1 cellular context compared by ENCODE assay signal in the genomic region with DNA sequence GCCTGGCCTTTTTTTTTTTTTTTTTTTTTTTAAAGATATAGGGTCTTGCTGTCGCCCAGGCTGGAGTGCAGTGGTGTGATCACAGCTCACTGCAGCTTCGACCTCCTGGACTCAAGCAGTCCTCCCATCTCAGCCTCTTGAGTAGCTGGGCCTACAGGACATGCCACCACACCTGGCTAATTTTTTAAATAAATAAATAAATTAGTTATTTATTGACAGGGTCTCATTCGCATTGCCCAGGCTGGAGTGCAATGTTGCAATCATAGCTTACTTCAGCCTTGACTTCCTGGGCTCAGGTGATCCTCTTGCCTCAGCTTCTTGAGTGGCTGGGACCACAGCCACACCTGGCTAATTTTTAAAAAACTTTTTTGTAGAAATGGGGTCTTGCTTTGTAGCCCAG.
TF ChIP-seq lines count a peak whose summit lies in the region.

No MANE protein-coding gene starts in this region.

TF ChIP-seq in HepG2, 621 proteins besides CTCF, POLR2A, EP300 and RAD21 (continued from another document and continues in another):
- TF ChIP-seq, protein P1, sequence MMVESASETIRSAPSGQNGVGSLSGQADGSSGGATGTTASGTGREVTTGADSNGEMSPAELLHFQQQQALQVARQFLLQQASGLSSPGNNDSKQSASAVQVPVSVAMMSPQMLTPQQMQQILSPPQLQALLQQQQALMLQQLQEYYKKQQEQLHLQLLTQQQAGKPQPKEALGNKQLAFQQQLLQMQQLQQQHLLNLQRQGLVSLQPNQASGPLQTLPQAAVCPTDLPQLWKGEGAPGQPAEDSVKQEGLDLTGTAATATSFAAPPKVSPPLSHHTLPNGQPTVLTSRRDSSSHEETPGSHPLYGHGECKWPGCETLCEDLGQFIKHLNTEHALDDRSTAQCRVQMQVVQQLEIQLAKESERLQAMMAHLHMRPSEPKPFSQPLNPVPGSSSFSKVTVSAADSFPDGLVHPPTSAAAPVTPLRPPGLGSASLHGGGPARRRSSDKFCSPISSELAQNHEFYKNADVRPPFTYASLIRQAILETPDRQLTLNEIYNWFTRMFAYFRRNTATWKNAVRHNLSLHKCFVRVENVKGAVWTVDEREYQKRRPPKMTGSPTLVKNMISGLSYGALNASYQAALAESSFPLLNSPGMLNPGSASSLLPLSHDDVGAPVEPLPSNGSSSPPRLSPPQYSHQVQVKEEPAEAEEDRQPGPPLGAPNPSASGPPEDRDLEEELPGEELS (CRISPR knock-in tag; IDR thresholded peaks at IDR 0.05) = peak; percentile 29; the same call in 1 of the 2 replicates
- TF ChIP-seq ZNF510 (CRISPR knock-in tag; IDR thresholded peaks at IDR 0.05; ENCODE audit: low read depth) = no peak
- no peak for TF ChIP-seq POLR2G (IDR thresholded peaks at IDR 0.05; ENCODE audit: low read depth, low read length)
- no peak for TF ChIP-seq ZSCAN31 (CRISPR knock-in tag; IDR thresholded peaks at IDR 0.05; ENCODE audit: low read depth)
- no peak for TF ChIP-seq STAT5B (CRISPR knock-in tag; IDR thresholded peaks at IDR 0.05)
- TF ChIP-seq SMAD9 (CRISPR knock-in tag; IDR thresholded peaks at IDR 0.05) = no peak
- TF ChIP-seq ZBTB20 (CRISPR knock-in tag; IDR thresholded peaks at IDR 0.05; ENCODE audit: borderline replicate concordance, low read depth) = no peak
- no peak for TF ChIP-seq CC2D1A (CRISPR knock-in tag; IDR thresholded peaks at IDR 0.05)
- TF ChIP-seq, protein P2, sequence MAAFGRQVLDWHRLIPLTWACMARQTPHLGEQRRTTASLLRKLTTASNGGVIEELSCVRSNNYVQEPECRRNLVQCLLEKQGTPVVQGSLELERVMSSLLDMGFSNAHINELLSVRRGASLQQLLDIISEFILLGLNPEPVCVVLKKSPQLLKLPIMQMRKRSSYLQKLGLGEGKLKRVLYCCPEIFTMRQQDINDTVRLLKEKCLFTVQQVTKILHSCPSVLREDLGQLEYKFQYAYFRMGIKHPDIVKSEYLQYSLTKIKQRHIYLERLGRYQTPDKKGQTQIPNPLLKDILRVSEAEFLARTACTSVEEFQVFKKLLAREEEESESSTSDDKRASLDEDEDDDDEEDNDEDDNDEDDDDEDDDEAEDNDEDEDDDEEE (CRISPR knock-in tag; IDR thresholded peaks at IDR 0.05) = no peak
- TF ChIP-seq, protein P3, sequence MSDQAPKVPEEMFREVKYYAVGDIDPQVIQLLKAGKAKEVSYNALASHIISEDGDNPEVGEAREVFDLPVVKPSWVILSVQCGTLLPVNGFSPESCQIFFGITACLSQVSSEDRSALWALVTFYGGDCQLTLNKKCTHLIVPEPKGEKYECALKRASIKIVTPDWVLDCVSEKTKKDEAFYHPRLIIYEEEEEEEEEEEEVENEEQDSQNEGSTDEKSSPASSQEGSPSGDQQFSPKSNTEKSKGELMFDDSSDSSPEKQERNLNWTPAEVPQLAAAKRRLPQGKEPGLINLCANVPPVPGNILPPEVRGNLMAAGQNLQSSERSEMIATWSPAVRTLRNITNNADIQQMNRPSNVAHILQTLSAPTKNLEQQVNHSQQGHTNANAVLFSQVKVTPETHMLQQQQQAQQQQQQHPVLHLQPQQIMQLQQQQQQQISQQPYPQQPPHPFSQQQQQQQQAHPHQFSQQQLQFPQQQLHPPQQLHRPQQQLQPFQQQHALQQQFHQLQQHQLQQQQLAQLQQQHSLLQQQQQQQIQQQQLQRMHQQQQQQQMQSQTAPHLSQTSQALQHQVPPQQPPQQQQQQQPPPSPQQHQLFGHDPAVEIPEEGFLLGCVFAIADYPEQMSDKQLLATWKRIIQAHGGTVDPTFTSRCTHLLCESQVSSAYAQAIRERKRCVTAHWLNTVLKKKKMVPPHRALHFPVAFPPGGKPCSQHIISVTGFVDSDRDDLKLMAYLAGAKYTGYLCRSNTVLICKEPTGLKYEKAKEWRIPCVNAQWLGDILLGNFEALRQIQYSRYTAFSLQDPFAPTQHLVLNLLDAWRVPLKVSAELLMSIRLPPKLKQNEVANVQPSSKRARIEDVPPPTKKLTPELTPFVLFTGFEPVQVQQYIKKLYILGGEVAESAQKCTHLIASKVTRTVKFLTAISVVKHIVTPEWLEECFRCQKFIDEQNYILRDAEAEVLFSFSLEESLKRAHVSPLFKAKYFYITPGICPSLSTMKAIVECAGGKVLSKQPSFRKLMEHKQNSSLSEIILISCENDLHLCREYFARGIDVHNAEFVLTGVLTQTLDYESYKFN (CRISPR knock-in tag; conservative IDR thresholded peaks at IDR 0.05) = 0 out of 2 replicates have a peak, but pooled peaks have one; percentile 22
- no peak for TF ChIP-seq ZBTB7A (CRISPR knock-in tag; IDR thresholded peaks at IDR 0.05)
- TF ChIP-seq ZNF282 (IDR thresholded peaks at IDR 0.05; ENCODE audit: partially characterized antibody) = no peak
- TF ChIP-seq ZNF235 (CRISPR knock-in tag; IDR thresholded peaks at IDR 0.05; ENCODE audit: borderline replicate concordance) = no peak
- TF ChIP-seq ZNF788 (CRISPR knock-in tag; IDR thresholded peaks at IDR 0.05; ENCODE audit: borderline replicate concordance) = no peak
- TF ChIP-seq ZNF563 (CRISPR knock-in tag; IDR thresholded peaks at IDR 0.05) = no peak
- TF ChIP-seq ZNF296 (CRISPR knock-in tag; conservative IDR thresholded peaks at IDR 0.05) = no peak
- no peak for TF ChIP-seq ZNF615 (CRISPR knock-in tag; IDR thresholded peaks at IDR 0.05; ENCODE audit: borderline replicate concordance)
- no peak for TF ChIP-seq ZNF549 (CRISPR knock-in tag; IDR thresholded peaks at IDR 0.05)
- no peak for TF ChIP-seq MBD4 (IDR thresholded peaks at IDR 0.05; ENCODE audit: borderline replicate concordance, low read length)
- no peak for TF ChIP-seq ARHGAP35 (CRISPR knock-in tag; IDR thresholded peaks at IDR 0.05; ENCODE audit: borderline replicate concordance)
- no peak for TF ChIP-seq MATR3 (CRISPR knock-in tag; IDR thresholded peaks at IDR 0.05)
- peak; percentile 27; the same call in 1 of the 2 replicates for TF ChIP-seq RXRB (CRISPR knock-in tag; IDR thresholded peaks at IDR 0.05; ENCODE audit: borderline replicate concordance)
- TF ChIP-seq, protein P4, sequence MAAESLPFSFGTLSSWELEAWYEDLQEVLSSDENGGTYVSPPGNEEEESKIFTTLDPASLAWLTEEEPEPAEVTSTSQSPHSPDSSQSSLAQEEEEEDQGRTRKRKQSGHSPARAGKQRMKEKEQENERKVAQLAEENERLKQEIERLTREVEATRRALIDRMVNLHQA (CRISPR knock-in tag; IDR thresholded peaks at IDR 0.05) = no peak
- TF ChIP-seq, protein P5, sequence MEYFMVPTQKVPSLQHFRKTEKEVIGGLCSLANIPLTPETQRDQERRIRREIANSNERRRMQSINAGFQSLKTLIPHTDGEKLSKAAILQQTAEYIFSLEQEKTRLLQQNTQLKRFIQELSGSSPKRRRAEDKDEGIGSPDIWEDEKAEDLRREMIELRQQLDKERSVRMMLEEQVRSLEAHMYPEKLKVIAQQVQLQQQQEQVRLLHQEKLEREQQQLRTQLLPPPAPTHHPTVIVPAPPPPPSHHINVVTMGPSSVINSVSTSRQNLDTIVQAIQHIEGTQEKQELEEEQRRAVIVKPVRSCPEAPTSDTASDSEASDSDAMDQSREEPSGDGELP (IDR thresholded peaks at IDR 0.05; ENCODE audit: borderline replicate concordance, low read depth) = 0 out of 2 replicates have a peak, but pooled peaks have one; percentile 16
- TF ChIP-seq, protein P6, sequence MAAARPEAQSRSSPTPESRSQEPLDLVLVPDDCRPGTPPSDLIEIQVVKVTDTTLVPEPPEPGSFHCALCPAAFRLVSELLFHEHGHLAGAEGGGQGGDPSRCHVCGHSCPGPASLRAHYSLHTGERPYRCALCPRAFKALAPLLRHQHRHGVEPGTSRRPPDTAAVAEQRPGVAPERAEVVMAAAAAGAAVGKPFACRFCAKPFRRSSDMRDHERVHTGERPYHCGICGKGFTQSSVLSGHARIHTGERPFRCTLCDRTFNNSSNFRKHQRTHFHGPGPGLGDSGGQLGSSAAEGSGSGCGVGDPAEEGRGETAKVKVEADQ (CRISPR knock-in tag; IDR thresholded peaks at IDR 0.05; ENCODE audit: borderline replicate concordance) = no peak
- TF ChIP-seq ZNF30 (CRISPR knock-in tag; IDR thresholded peaks at IDR 0.05) = no peak
- no peak for TF ChIP-seq ZKSCAN1 (IDR thresholded peaks at IDR 0.05; ENCODE audit: low read length)
- no peak for TF ChIP-seq SOX13 (IDR thresholded peaks at IDR 0.05)
- 0 out of 4 replicates have a peak, but pooled peaks of 1 of the 2 experiments have one; percentile 5 for TF ChIP-seq SOX13 (CRISPR knock-in tag; conservative IDR thresholded peaks at IDR 0.05 in 1 of 2, IDR thresholded peaks at IDR 0.05 in 1 of 2)
- no peak for TF ChIP-seq FOXO1 (CRISPR knock-in tag; IDR thresholded peaks at IDR 0.05)
- TF ChIP-seq ZNF446 (CRISPR knock-in tag; IDR thresholded peaks at IDR 0.05) = no peak
- no peak for TF ChIP-seq HNRNPL (IDR thresholded peaks at IDR 0.05; ENCODE audit: low read depth, low read length)
- TF ChIP-seq TAF1 (CRISPR knock-in tag; IDR thresholded peaks at IDR 0.05) = no peak
- no peak for TF ChIP-seq ZNF557 (CRISPR knock-in tag; IDR thresholded peaks at IDR 0.05)
- TF ChIP-seq, protein P7, sequence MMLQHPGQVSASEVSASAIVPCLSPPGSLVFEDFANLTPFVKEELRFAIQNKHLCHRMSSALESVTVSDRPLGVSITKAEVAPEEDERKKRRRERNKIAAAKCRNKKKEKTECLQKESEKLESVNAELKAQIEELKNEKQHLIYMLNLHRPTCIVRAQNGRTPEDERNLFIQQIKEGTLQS (CRISPR knock-in tag; IDR thresholded peaks at IDR 0.05) = no peak
- TF ChIP-seq ZNF670 (CRISPR knock-in tag; IDR thresholded peaks at IDR 0.05; ENCODE audit: borderline replicate concordance) = no peak
- TF ChIP-seq, protein P8, sequence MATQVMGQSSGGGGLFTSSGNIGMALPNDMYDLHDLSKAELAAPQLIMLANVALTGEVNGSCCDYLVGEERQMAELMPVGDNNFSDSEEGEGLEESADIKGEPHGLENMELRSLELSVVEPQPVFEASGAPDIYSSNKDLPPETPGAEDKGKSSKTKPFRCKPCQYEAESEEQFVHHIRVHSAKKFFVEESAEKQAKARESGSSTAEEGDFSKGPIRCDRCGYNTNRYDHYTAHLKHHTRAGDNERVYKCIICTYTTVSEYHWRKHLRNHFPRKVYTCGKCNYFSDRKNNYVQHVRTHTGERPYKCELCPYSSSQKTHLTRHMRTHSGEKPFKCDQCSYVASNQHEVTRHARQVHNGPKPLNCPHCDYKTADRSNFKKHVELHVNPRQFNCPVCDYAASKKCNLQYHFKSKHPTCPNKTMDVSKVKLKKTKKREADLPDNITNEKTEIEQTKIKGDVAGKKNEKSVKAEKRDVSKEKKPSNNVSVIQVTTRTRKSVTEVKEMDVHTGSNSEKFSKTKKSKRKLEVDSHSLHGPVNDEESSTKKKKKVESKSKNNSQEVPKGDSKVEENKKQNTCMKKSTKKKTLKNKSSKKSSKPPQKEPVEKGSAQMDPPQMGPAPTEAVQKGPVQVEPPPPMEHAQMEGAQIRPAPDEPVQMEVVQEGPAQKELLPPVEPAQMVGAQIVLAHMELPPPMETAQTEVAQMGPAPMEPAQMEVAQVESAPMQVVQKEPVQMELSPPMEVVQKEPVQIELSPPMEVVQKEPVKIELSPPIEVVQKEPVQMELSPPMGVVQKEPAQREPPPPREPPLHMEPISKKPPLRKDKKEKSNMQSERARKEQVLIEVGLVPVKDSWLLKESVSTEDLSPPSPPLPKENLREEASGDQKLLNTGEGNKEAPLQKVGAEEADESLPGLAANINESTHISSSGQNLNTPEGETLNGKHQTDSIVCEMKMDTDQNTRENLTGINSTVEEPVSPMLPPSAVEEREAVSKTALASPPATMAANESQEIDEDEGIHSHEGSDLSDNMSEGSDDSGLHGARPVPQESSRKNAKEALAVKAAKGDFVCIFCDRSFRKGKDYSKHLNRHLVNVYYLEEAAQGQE (IDR thresholded peaks at IDR 0.05; ENCODE audit: borderline replicate concordance in 1 of 2, low read depth in 1 of 2, low read length in 2 of 2) = no peak
- TF ChIP-seq, protein P9, sequence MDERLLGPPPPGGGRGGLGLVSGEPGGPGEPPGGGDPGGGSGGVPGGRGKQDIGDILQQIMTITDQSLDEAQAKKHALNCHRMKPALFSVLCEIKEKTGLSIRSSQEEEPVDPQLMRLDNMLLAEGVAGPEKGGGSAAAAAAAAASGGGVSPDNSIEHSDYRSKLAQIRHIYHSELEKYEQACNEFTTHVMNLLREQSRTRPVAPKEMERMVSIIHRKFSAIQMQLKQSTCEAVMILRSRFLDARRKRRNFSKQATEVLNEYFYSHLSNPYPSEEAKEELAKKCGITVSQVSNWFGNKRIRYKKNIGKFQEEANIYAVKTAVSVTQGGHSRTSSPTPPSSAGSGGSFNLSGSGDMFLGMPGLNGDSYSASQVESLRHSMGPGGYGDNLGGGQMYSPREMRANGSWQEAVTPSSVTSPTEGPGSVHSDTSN (CRISPR knock-in tag; IDR thresholded peaks at IDR 0.05) = no peak
- TF ChIP-seq, protein P10, sequence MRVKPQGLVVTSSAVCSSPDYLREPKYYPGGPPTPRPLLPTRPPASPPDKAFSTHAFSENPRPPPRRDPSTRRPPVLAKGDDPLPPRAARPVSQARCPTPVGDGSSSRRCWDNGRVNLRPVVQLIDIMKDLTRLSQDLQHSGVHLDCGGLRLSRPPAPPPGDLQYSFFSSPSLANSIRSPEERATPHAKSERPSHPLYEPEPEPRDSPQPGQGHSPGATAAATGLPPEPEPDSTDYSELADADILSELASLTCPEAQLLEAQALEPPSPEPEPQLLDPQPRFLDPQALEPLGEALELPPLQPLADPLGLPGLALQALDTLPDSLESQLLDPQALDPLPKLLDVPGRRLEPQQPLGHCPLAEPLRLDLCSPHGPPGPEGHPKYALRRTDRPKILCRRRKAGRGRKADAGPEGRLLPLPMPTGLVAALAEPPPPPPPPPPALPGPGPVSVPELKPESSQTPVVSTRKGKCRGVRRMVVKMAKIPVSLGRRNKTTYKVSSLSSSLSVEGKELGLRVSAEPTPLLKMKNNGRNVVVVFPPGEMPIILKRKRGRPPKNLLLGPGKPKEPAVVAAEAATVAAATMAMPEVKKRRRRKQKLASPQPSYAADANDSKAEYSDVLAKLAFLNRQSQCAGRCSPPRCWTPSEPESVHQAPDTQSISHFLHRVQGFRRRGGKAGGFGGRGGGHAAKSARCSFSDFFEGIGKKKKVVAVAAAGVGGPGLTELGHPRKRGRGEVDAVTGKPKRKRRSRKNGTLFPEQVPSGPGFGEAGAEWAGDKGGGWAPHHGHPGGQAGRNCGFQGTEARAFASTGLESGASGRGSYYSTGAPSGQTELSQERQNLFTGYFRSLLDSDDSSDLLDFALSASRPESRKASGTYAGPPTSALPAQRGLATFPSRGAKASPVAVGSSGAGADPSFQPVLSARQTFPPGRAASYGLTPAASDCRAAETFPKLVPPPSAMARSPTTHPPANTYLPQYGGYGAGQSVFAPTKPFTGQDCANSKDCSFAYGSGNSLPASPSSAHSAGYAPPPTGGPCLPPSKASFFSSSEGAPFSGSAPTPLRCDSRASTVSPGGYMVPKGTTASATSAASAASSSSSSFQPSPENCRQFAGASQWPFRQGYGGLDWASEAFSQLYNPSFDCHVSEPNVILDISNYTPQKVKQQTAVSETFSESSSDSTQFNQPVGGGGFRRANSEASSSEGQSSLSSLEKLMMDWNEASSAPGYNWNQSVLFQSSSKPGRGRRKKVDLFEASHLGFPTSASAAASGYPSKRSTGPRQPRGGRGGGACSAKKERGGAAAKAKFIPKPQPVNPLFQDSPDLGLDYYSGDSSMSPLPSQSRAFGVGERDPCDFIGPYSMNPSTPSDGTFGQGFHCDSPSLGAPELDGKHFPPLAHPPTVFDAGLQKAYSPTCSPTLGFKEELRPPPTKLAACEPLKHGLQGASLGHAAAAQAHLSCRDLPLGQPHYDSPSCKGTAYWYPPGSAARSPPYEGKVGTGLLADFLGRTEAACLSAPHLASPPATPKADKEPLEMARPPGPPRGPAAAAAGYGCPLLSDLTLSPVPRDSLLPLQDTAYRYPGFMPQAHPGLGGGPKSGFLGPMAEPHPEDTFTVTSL (CRISPR knock-in tag; IDR thresholded peaks at IDR 0.05; ENCODE audit: borderline replicate concordance) = no peak
- no peak for TF ChIP-seq ASH2L (IDR thresholded peaks at IDR 0.05; ENCODE audit: insufficient read length, low read depth, low read length)
